ENCODE assay signal across 14 cellular contexts in the genomic region with DNA sequence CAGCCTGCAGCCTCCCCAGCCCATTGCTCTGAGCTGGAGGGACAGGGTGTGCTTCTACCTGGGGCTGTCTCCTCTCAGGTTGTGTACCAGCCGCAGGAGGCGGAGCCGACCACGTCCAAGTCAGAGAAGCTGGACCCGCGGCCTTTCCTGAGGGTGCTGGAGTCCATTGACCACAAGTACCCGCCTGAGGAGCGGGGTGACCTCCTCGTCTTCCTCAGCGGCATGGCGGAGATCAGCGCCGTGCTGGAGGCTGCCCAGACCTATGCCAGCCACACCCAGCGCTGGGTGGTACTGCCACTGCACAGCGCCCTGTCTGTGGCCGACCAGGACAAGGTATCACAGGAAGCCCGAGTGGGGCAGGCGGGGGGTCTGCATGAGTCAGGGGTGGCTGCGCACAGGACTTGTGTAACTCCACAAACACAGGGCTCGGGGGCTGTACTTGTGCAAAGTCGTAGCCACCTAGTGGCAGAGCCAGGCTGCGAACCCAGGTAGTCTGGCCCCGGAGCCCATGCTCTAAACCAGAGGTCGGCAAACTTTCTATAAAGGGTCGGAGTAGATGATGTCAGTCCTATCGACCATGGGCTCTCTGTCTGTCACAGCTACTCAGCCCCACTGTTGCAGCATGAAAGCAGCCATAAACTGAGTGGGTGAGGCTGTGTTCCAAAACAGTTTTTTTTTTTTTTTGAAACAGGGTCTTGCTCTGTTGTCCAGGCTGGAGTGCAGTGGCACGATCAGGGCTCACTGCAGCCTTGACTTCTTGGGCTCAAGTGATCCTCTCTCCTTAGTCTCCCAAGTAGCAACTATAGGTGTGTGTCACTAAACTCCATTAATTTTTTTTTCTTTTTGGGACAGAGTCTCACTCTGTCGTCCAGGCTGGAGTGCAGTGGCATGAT. TPM values are rescaled to one million over a fixed set of nuclear protein-coding genes. Genes with fewer than 3 reads are reported as not detected.
DNase-seq lines count a peak whose midpoint lies in the region; ATAC-seq, FAIRE-seq and TF ChIP-seq lines count a peak whose summit lies in the region.
"Had no signal": no experiment of that assay in that cellular context is flagged by ENCODE, and none has a peak within 500 bp of the region (broad histone marks: within the 10 kb centered on the region; RNA-seq: fewer than 3 reads in every experiment).

No MANE protein-coding gene starts in this region.

- intact Hi-C loops in HepG2 (cut with micrococcal nuclease; ENCODE audit: unreplicated experiment) = no loop called here
- intact Hi-C loops in right lobe of liver (cut with DNase I) = no loop called here
- intact Hi-C loops in CD4-positive, alpha-beta T cell (cut with DNase I, micrococcal nuclease) = no loop called here
- intact Hi-C loops in colonic mucosa (cut with DNase I) = no loop called here

- H3K9me3 ChIP-seq in HepG2 (ENCODE audit: low read length) (no peaks in the 10 kb centered on the region), right lobe of liver (no peaks in the 10 kb centered on the region), colonic mucosa (no peaks in the 10 kb centered on the region)
- no peaks in the 10 kb centered on the region for H3K9me3 ChIP-seq in CD4-positive, alpha-beta T cell (ENCODE audit: control insufficient read depth, low read length)
- H3K9me3 ChIP-seq: vagina had no signal

- peaks cover 3% of the 10 kb centered on the region for H3K79me2 ChIP-seq in HepG2 (ENCODE audit: insufficient read depth, low read length)

- in situ Hi-C loops in HepG2 (cut with HindIII; ENCODE audit: extremely low pct_ligation_motif_present, low pct_unique_long_range_greater_than_20kb) = no loop called here

- BruUV-seq in HepG2 (replicated peaks; lab: Mats Ljungman, UMichigan) = no TSS peak

- no peak for TF ChIP-seq RAD21 in HepG2 (CRISPR knock-in tag; IDR thresholded peaks at IDR 0.05)

- peak; percentile 44; the same call in 1 of the 2 replicates for TF ChIP-seq CTCF in HepG2 (CRISPR knock-in tag; IDR thresholded peaks at IDR 0.05)
- TF ChIP-seq CTCF in right lobe of liver (IDR thresholded peaks at IDR 0.05) = no peak
- TF ChIP-seq CTCF in NB4 (IDR thresholded peaks at IDR 0.05; ENCODE audit: low read depth, low read length) = peak; percentile 77
- TF ChIP-seq CTCF in epithelial cell of esophagus (IDR thresholded peaks at IDR 0.05; ENCODE audit: insufficient read depth, low read depth, low read length, missing control alignments) = peak; percentile 27
- TF ChIP-seq CTCF in CD4-positive, alpha-beta T cell (IDR thresholded peaks at IDR 0.05) = no peak
- TF ChIP-seq CTCF in colonic mucosa (IDR thresholded peaks at IDR 0.05) = no peak

- H3K27me3 ChIP-seq in HepG2 (ENCODE audit: control insufficient read depth in 1 of 2, insufficient read depth in 2 of 2, low read length in 2 of 2) (no peaks in the 10 kb centered on the region), right lobe of liver (no peaks in the 10 kb centered on the region), colonic mucosa (no peaks in the 10 kb centered on the region)
- no peaks in the 10 kb centered on the region for H3K27me3 ChIP-seq in CD4-positive, alpha-beta T cell (ENCODE audit: control insufficient read depth, insufficient read depth, low read length)
- H3K27me3 ChIP-seq: vagina had no signal

- H3K27ac ChIP-seq in HepG2 (ENCODE audit: extremely low read length, insufficient read depth, low read length) (no peak overlapping the region), right lobe of liver (no peak overlapping the region), colonic mucosa (no peak overlapping the region)
- no peak overlapping the region for H3K27ac ChIP-seq in CD4-positive, alpha-beta T cell (ENCODE audit: low read depth, low read length)
- H3K27ac ChIP-seq: vagina had no signal

- H3K4me1 ChIP-seq in HepG2 (ENCODE audit: insufficient read depth, low read length) (peaks cover 12% of the 10 kb centered on the region), right lobe of liver (peaks cover 0 to 7% (median 2%) of the 10 kb centered on the region in 4 donors), colonic mucosa (peaks cover 3% of the 10 kb centered on the region)
- H3K4me1 ChIP-seq: vagina had no signal

- no peak for FAIRE-seq in HepG2 (lab: Jason Lieb, UNC)

- H2AFZ ChIP-seq in HepG2 (ENCODE audit: low read length) = no peak overlapping the region

- DNase-seq in HepG2 (ENCODE audit: low spot score) = peak; percentile 22
- no peak for DNase-seq in right lobe of liver
- DNase-seq in NB4 (ENCODE audit: low read depth) = peak; percentile 78
- DNase-seq in epithelial cell of esophagus (ENCODE audit: low read depth) = peak; percentile 13
- DNase-seq in CD4-positive, alpha-beta T cell = no peak
- DNase-seq in amygdala (lab: John Stamatoyannopoulos, UW) = no peak
- no peak for DNase-seq in colonic mucosa
- DNase-seq in DMS153 treated with DMSO at 0.1 percent for 48 hours (lab: John Stamatoyannopoulos, UW; ENCODE audit: unreplicated experiment) = no peak
- DNase-seq: activated CD4-positive, CD25-positive, alpha-beta regulatory T cell; activated effector memory CD4-positive, alpha-beta T cell treated with Interleukin-2 at 50 U/mL for 16 hours; kidney glomerular epithelial cell; naive B cell had no signal

- H4K20me1 ChIP-seq in HepG2 (ENCODE audit: insufficient read depth, low read length) = peaks cover 4% of the 10 kb centered on the region; the same call in 1 of the 2 replicates

- no peak overlapping the region for H3K4me2 ChIP-seq in HepG2 (ENCODE audit: low read depth, low read length)

- H3K36me3 Mint-ChIP-seq in CD4-positive, alpha-beta T cell (ENCODE audit: low read depth) = peaks cover 87% of the 10 kb centered on the region

- no peak overlapping the region for H3K4me3 Mint-ChIP-seq in CD4-positive, alpha-beta T cell
- H3K4me3 Mint-ChIP-seq: CD4-positive, CD25-positive, alpha-beta regulatory T cell had no signal

- CTCF ChIA-PET in HepG2 (lab: Yijun Ruan, JAX; ENCODE audit: low intra/inter-chr PET ratio, low total read pairs) = no interaction called here
- CTCF ChIA-PET in CD4-positive, alpha-beta T cell (lab: Charles Lee) = no interaction called here

- POLR2A ChIA-PET in HepG2 (lab: Yijun Ruan, JAX) = no interaction called here
- POLR2A ChIA-PET in CD4-positive, alpha-beta T cell (lab: Charles Lee) = no interaction called here

- ATAC-seq in HepG2 = peak; percentile 45; the same call in 2 of the 3 replicates
- ATAC-seq in right lobe of liver = no peak
- ATAC-seq in CD4-positive, alpha-beta T cell (ENCODE audit: poor library complexity) = no peak

- TF ChIP-seq POLR2A in HepG2 (IDR thresholded peaks at IDR 0.05; ENCODE audit: insufficient read depth in 1 of 2, low read depth in 2 of 2, low read length in 2 of 2) (no peak), right lobe of liver (IDR thresholded peaks at IDR 0.05) (no peak), NB4 (IDR thresholded peaks at IDR 0.05; ENCODE audit: extremely low read depth, insufficient read length) (no peak)

- WGBS in HepG2 (ENCODE audit: low lambda C conversion rate) = 93% methylated on average over 18 of the region's 28 CpGs
- 90% methylated on average over 9 of the region's 28 CpGs for WGBS in right lobe of liver (ENCODE audit: insufficient coverage, low coverage, low lambda C conversion rate, missing lambda C conversion rate)

- H3K9ac ChIP-seq in HepG2 (ENCODE audit: insufficient read depth, low read depth, low read length) (no peak overlapping the region), colonic mucosa (ENCODE audit: low read depth in 2 of 2, low read length in 2 of 2) (no peak overlapping the region)

- H3K27me3 Mint-ChIP-seq in CD4-positive, alpha-beta T cell = no peaks in the 10 kb centered on the region
- H3K27me3 Mint-ChIP-seq: CD4-positive, CD25-positive, alpha-beta regulatory T cell; naive B cell had no signal

- TF ChIP-seq EP300 in HepG2 (IDR thresholded peaks at IDR 0.05; ENCODE audit: low read depth in 2 of 2, low read length in 2 of 2) (no peak), HepG2 (CRISPR knock-in tag; IDR thresholded peaks at IDR 0.05; ENCODE audit: borderline replicate concordance) (no peak)

- H3K4me3 ChIP-seq in HepG2 (replicated peaks in 1 of 3; ENCODE audit: insufficient read depth in 1 of 3, low read depth in 2 of 3, low read length in 3 of 3) (no peak overlapping the region), right lobe of liver (no peak overlapping the region), NB4 (ENCODE audit: low read depth, low read length) (no peak overlapping the region), epithelial cell of esophagus (ENCODE audit: low read length) (no peak overlapping the region), colonic mucosa (no peak overlapping the region)
- H3K4me3 ChIP-seq: vagina had no signal

- no peaks in the 10 kb centered on the region for H3K9me3 Mint-ChIP-seq in CD4-positive, alpha-beta T cell
- H3K9me3 Mint-ChIP-seq: CD4-positive, CD25-positive, alpha-beta regulatory T cell; naive B cell had no signal

- H3K27ac Mint-ChIP-seq in CD4-positive, alpha-beta T cell = no peak overlapping the region
- H3K27ac Mint-ChIP-seq: CD4-positive, CD25-positive, alpha-beta regulatory T cell had no signal

- H3K36me3 ChIP-seq in HepG2 (replicated peaks in 1 of 2; ENCODE audit: control insufficient read depth in 1 of 2, insufficient read depth in 2 of 2, low read length in 2 of 2) (peaks cover 37 to 70% of the 10 kb centered on the region in 2 experiments), right lobe of liver (peaks cover 13 to 92% (median 35%) of the 10 kb centered on the region in 4 donors), colonic mucosa (peaks cover 12% of the 10 kb centered on the region)

- H3K4me1 Mint-ChIP-seq in CD4-positive, alpha-beta T cell (ENCODE audit: low read depth) = peaks cover 6% of the 10 kb centered on the region

RNA-seq across cellular contexts. Expression of a gene that starts 8.9 kb away (rescaled TPM):
- total RNA-seq in HepG2 (2016; rRNA removed; fragmentation: Illumina TruSeq; extraction: Trizol) = 8.0 and 12.0 TPM in 2 replicates
- 11.3 and 11.4 TPM in 2 replicates for total RNA-seq in HepG2 (2016; cell fraction: cytosol; rRNA removed; fragmentation: Illumina TruSeq; extraction: Trizol; ENCODE audit: low read depth)
- total RNA-seq in HepG2 (2016; cell fraction: insoluble cytoplasmic fraction; rRNA removed; fragmentation: Illumina TruSeq; extraction: Trizol) = 6.8 and 12.8 TPM in 2 replicates
- 8.6 and 9.9 TPM in 2 replicates for total RNA-seq in HepG2 (2016; cell fraction: membrane; rRNA removed; fragmentation: Illumina TruSeq; extraction: Trizol)
- 12.8 and 13.1 TPM in 2 replicates for total RNA-seq in HepG2 (2016; cell fraction: nucleus; rRNA removed; fragmentation: Illumina TruSeq; extraction: Trizol)
- 9.2 and 12.5 TPM in 2 replicates for polyA plus RNA-seq in HepG2 (2011; rRNA removed)
- polyA plus RNA-seq in HepG2 (2011; cell fraction: cytosol; rRNA removed) = 4.0 and 5.9 TPM in 2 replicates
- 50.6 and 52.9 TPM in 2 replicates for polyA plus RNA-seq in HepG2 (2011; cell fraction: nucleus; rRNA removed)
- 6.5 and 9.0 TPM in 2 replicates for polyA plus RNA-seq in HepG2 (2012)
- polyA plus RNA-seq in HepG2 (2016; cell fraction: cytosol; fragmentation: Illumina TruSeq; extraction: Trizol; ENCODE audit: low read depth) = 2.1 and 2.4 TPM in 2 replicates
- polyA plus RNA-seq in HepG2 (2016; cell fraction: insoluble cytoplasmic fraction; fragmentation: Illumina TruSeq; extraction: Trizol; ENCODE audit: low read depth) = 6.9 and 11.0 TPM in 2 replicates
- 3.7 and 4.3 TPM in 2 replicates for polyA plus RNA-seq in HepG2 (2016; cell fraction: membrane; fragmentation: Illumina TruSeq; extraction: Trizol; ENCODE audit: low read depth)
- 28.7 and 30.5 TPM in 2 replicates for polyA plus RNA-seq in HepG2 (2016; cell fraction: nucleus; fragmentation: Illumina TruSeq; extraction: Trizol; ENCODE audit: insufficient read depth, low read depth)
- polyA minus RNA-seq in HepG2 (2011; rRNA and poly(A)+ RNA removed; ENCODE audit: low replicate concordance) = 18.8 and 19.4 TPM in 2 replicates
- 3.9 and 7.7 TPM in 2 replicates for polyA minus RNA-seq in HepG2 (2011; cell fraction: cytosol; rRNA and poly(A)+ RNA removed)
- polyA minus RNA-seq in HepG2 (2011; cell fraction: nucleus; rRNA and poly(A)+ RNA removed) = 16.0 and 18.4 TPM in 2 replicates
- total RNA-seq in right lobe of liver = 10 to 100 TPM in 1 of 6 experiments, 1 to 10 TPM in 5; 5.2 to 11.9 (median 8.7) TPM
- 1 to 10 TPM; 6.8 to 8.2 TPM for total RNA-seq in CD4-positive, alpha-beta T cell
- 10 to 100 TPM in 1 of 2 donors, 1 to 10 TPM in 1; 6.3 to 17.8 TPM for total RNA-seq in colonic mucosa

RNA-seq across cellular contexts. Expression of a gene that starts 26.1 kb away (rescaled TPM):
- total RNA-seq in HepG2 (2016; rRNA removed; fragmentation: Illumina TruSeq; extraction: Trizol) (0.09 TPM in 1 of 2 replicates, not detected in the other), right lobe of liver (1 to 10 TPM; 1.1 to 6.6 (median 3.7) TPM), colonic mucosa (under 1 TPM; 0.74 to 0.82 TPM)
- total RNA-seq in HepG2 (2016; cell fraction: cytosol; rRNA removed; fragmentation: Illumina TruSeq; extraction: Trizol; ENCODE audit: low read depth) = not detected in 2 replicates
- not detected in 2 replicates for total RNA-seq in HepG2 (2016; cell fraction: insoluble cytoplasmic fraction; rRNA removed; fragmentation: Illumina TruSeq; extraction: Trizol)
- total RNA-seq in HepG2 (2016; cell fraction: membrane; rRNA removed; fragmentation: Illumina TruSeq; extraction: Trizol) = 0.07 TPM in 1 of 2 replicates, not detected in the other
- total RNA-seq in HepG2 (2016; cell fraction: nucleus; rRNA removed; fragmentation: Illumina TruSeq; extraction: Trizol) = not detected in 2 replicates
- 0.24 and 0.26 TPM in 2 replicates for polyA plus RNA-seq in HepG2 (2011; rRNA removed)
- 0.18 and 0.28 TPM in 2 replicates for polyA plus RNA-seq in HepG2 (2011; cell fraction: cytosol; rRNA removed)
- 0.50 and 0.66 TPM in 2 replicates for polyA plus RNA-seq in HepG2 (2011; cell fraction: nucleus; rRNA removed)
- 0.20 and 0.30 TPM in 2 replicates for polyA plus RNA-seq in HepG2 (2012)
- not detected in 2 replicates for polyA plus RNA-seq in HepG2 (2016; cell fraction: cytosol; fragmentation: Illumina TruSeq; extraction: Trizol; ENCODE audit: low read depth)
- polyA plus RNA-seq in HepG2 (2016; cell fraction: insoluble cytoplasmic fraction; fragmentation: Illumina TruSeq; extraction: Trizol; ENCODE audit: low read depth) = not detected in 2 replicates
- not detected in 2 replicates for polyA plus RNA-seq in HepG2 (2016; cell fraction: membrane; fragmentation: Illumina TruSeq; extraction: Trizol; ENCODE audit: low read depth)
- not detected in 2 replicates for polyA plus RNA-seq in HepG2 (2016; cell fraction: nucleus; fragmentation: Illumina TruSeq; extraction: Trizol; ENCODE audit: insufficient read depth, low read depth)
- polyA minus RNA-seq in HepG2 (2011; rRNA and poly(A)+ RNA removed; ENCODE audit: low replicate concordance) = 0.48 and 6.7 TPM in 2 replicates
- 0.10 and 0.18 TPM in 2 replicates for polyA minus RNA-seq in HepG2 (2011; cell fraction: cytosol; rRNA and poly(A)+ RNA removed)
- polyA minus RNA-seq in HepG2 (2011; cell fraction: nucleus; rRNA and poly(A)+ RNA removed) = 0.25 TPM in 1 of 2 replicates, not detected in the other
- under 1 TPM; 0.06 to 0.19 TPM for total RNA-seq in CD4-positive, alpha-beta T cell

RNA-seq across cellular contexts. Expression of a gene that starts 48.4 kb away (rescaled TPM):
- total RNA-seq in HepG2 (2016; rRNA removed; fragmentation: Illumina TruSeq; extraction: Trizol) (0.07 TPM in 1 of 2 replicates, not detected in the other), right lobe of liver (10 to 100 TPM in 1 of 6 experiments, 1 to 10 TPM in 5; 3.3 to 19.8 (median 5.9) TPM), colonic mucosa (10 to 100 TPM in 1 of 2 donors, 1 to 10 TPM in 1; 5.3 to 11.5 TPM)
- total RNA-seq in HepG2 (2016; cell fraction: cytosol; rRNA removed; fragmentation: Illumina TruSeq; extraction: Trizol; ENCODE audit: low read depth) = 0.71 TPM in 1 of 2 replicates, not detected in the other
- total RNA-seq in HepG2 (2016; cell fraction: insoluble cytoplasmic fraction; rRNA removed; fragmentation: Illumina TruSeq; extraction: Trizol) = 0.15 TPM in 1 of 2 replicates, not detected in the other
- total RNA-seq in HepG2 (2016; cell fraction: membrane; rRNA removed; fragmentation: Illumina TruSeq; extraction: Trizol) = 0.07 TPM in 1 of 2 replicates, not detected in the other
- total RNA-seq in HepG2 (2016; cell fraction: nucleus; rRNA removed; fragmentation: Illumina TruSeq; extraction: Trizol) = not detected in 2 replicates
- polyA plus RNA-seq in HepG2 (2011; rRNA removed) = 1.6 and 3.9 TPM in 2 replicates
- 0.85 and 2.3 TPM in 2 replicates for polyA plus RNA-seq in HepG2 (2011; cell fraction: cytosol; rRNA removed)
- 0.59 and 1.6 TPM in 2 replicates for polyA plus RNA-seq in HepG2 (2011; cell fraction: nucleus; rRNA removed)
- polyA plus RNA-seq in HepG2 (2012) = 4.2 and 10.7 TPM in 2 replicates
- polyA plus RNA-seq in HepG2 (2016; cell fraction: cytosol; fragmentation: Illumina TruSeq; extraction: Trizol; ENCODE audit: low read depth) = not detected in 2 replicates
- 0.44 TPM in 1 of 2 replicates, not detected in the other for polyA plus RNA-seq in HepG2 (2016; cell fraction: insoluble cytoplasmic fraction; fragmentation: Illumina TruSeq; extraction: Trizol; ENCODE audit: low read depth)
- polyA plus RNA-seq in HepG2 (2016; cell fraction: membrane; fragmentation: Illumina TruSeq; extraction: Trizol; ENCODE audit: low read depth) = 0.09 TPM in 1 of 2 replicates, not detected in the other
- 0.45 and 1.1 TPM in 2 replicates for polyA plus RNA-seq in HepG2 (2016; cell fraction: nucleus; fragmentation: Illumina TruSeq; extraction: Trizol; ENCODE audit: insufficient read depth, low read depth)
- polyA minus RNA-seq in HepG2 (2011; rRNA and poly(A)+ RNA removed; ENCODE audit: low replicate concordance) = 2.5 and 3.0 TPM in 2 replicates
- polyA minus RNA-seq in HepG2 (2011; cell fraction: cytosol; rRNA and poly(A)+ RNA removed) = 1.8 and 2.6 TPM in 2 replicates
- polyA minus RNA-seq in HepG2 (2011; cell fraction: nucleus; rRNA and poly(A)+ RNA removed) = 0.39 and 0.75 TPM in 2 replicates
- total RNA-seq in CD4-positive, alpha-beta T cell = 1 to 10 TPM; 4.4 to 5.8 TPM

Comparison
In these comparisons a context has a peak if more than half of its experiments do, and no peak if none do; other contexts are left out.
1. DNase-seq: peak in HepG2 (single experiment), NB4 (single experiment) and epithelial cell of esophagus (single experiment); none in right lobe of liver (0 of 3), CD4-positive, alpha-beta T cell (0 of 10), amygdala (0 of 56), colonic mucosa (single experiment) and DMS153 treated with DMSO at 0.1 percent for 48 hours (single experiment).
2. CTCF ChIP-seq: peak in HepG2 (single experiment), NB4 (single experiment) and epithelial cell of esophagus (single experiment); none in right lobe of liver (0 of 4), CD4-positive, alpha-beta T cell (single experiment) and colonic mucosa (single experiment).